Comparison of ENCODE assay signal across 26 cellular contexts in the genomic region with DNA sequence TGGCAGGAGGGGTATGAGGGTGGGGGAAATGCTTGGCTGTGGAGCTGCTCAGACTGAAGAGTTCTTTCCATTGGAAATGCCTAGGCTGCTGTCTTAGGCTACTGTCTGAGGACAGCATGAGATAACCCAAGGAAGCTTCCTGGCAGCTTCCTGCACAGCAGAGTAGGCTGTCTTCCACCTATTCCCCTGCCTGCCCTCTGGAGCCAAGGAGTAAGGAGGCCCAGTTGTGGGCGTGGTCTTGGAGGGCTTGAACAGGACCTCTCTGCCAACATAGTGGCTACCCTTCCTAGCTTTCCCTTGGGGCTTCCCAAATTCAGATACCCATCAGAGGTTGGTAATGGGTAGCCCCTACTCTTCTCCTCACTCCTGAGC. TPM values are rescaled to one million over a fixed set of nuclear protein-coding genes. Genes with fewer than 3 reads are reported as not detected.
DNase-seq lines count a peak whose midpoint lies in the region; ATAC-seq and TF ChIP-seq lines count a peak whose summit lies in the region.
"Had no signal": no experiment of that assay in that cellular context is flagged by ENCODE, and none has a peak within 500 bp of the region (broad histone marks: within the 10 kb centered on the region; RNA-seq: fewer than 3 reads in every experiment).

No MANE protein-coding gene starts in this region.

- peak; percentile 53 for DNase-seq in GM23248
- DNase-seq in stomach = no peak
- DNase-seq in NCI-H1105 treated with DMSO at 0.1 percent for 48 hours (lab: John Stamatoyannopoulos, UW) = no peak
- DNase-seq: activated CD4-positive, alpha-beta T cell treated with anti-CD3 and anti-CD28 coated beads, Interleukin-2, amount 50 U/mL, for 1 hour; activated CD8-positive, alpha-beta memory T cell treated with anti-CD3 and anti-CD28 coated beads, Interleukin-2, amount 50 U/mL, for 48 hours; activated effector memory CD4-positive, alpha-beta T cell treated with anti-CD3 and anti-CD28 coated beads, Interleukin-2, amount 50 U/mL, for 16 hours; adrenal gland; CD4-positive, CD25-positive, alpha-beta regulatory T cell; DMS 273 treated with DMSO at 0.1 percent for 48 hours; hippocampal formation; islet precursor cell; Kasumi-1; NCI-H1092; NCI-H2081; NCI-H524; SHP77; stimulated activated naive B cell treated with anti-CD40 and anti-IgM and Interleukin-4, amounts not matched to agents 10 μg/mL and 1 μg/mL and 100 μg/mL, for 72 hours had no signal

- H3K9ac ChIP-seq in GM23248 = peak overlapping the region; percentile 55

- whole genome bisulfite sequencing in GM23248 (ENCODE audit: low coverage in 1 of 2, low lambda C conversion rate in 2 of 2, missing lambda C conversion rate in 2 of 2), 2 experiments = 56 to 75% methylated on average over 1 of the region's 1 CpG
- 63 to 94% (median 77%) methylated on average over 1 of the region's 1 CpG for WGBS in stomach, 5 donors

- no peak overlapping the region for H2AFZ ChIP-seq in GM23248

- no peaks in the 10 kb centered on the region for H4K20me1 ChIP-seq in GM23248 (ENCODE audit: insufficient read depth)

- H3K27me3 ChIP-seq in GM23248 (replicated peaks; ENCODE audit: insufficient read depth) = no peaks in the 10 kb centered on the region
- no peaks in the 10 kb centered on the region for H3K27me3 ChIP-seq in layer of hippocampus (ENCODE audit: control insufficient read depth, insufficient read depth, low read length)
- H3K27me3 ChIP-seq in stomach = no peaks in the 10 kb centered on the region
- H3K27me3 ChIP-seq: adrenal gland had no signal

- intact Hi-C loops in stomach (cut with DNase I; ENCODE audit: low total_unique reads) = no loop called here

- no peaks in the 10 kb centered on the region for H3K9me2 ChIP-seq in GM23248 (ENCODE audit: insufficient read depth)

- no peak for TF ChIP-seq POLR2A in stomach (IDR thresholded peaks at IDR 0.05)

- TF ChIP-seq CTCF in stomach (IDR thresholded peaks at IDR 0.05) = no peak

- no peak for TF ChIP-seq EP300 in stomach (IDR thresholded peaks at IDR 0.05)

- H3K4me3 ChIP-seq in GM23248 (no peak overlapping the region), stomach (no peak overlapping the region)
- H3K4me3 ChIP-seq: adrenal gland had no signal

- in situ Hi-C loops in GM23248 (cut with MboI) = no loop called here

- H3K36me3 ChIP-seq in GM23248 (ENCODE audit: low read depth) = peaks cover 41% of the 10 kb centered on the region
- peaks cover 25 to 78% (median 46%) of the 10 kb centered on the region in 4 donors for H3K36me3 ChIP-seq in stomach

- ATAC-seq in SK-N-SH treated with all-trans-retinoic acid at 6 μM for 48 hours = peak; percentile 8
- ATAC-seq in HG03521 (IDR thresholded peaks at IDR 0.05; ENCODE audit: unreplicated experiment) = no peak
- no peak for ATAC-seq in HG03565 (IDR thresholded peaks at IDR 0.05; ENCODE audit: unreplicated experiment)
- no peak for ATAC-seq in GM19328 (IDR thresholded peaks at IDR 0.05; ENCODE audit: unreplicated experiment)
- ATAC-seq: natural killer cell treated with Interleukin-12 subunit alpha and Interleukin-12 subunit beta and Interleukin-15 and Interleukin-18, amount 100 ng/mL, for 72 hours; stimulated activated naive B cell treated with anti-CD40 and anti-IgM and Interleukin-4, amounts not matched to agents 10 μg/mL and 1 μg/mL and 100 μg/mL, for 72 hours had no signal

- H3K9me3 ChIP-seq in GM23248 (ENCODE audit: low read depth) = no peaks in the 10 kb centered on the region
- no peaks in the 10 kb centered on the region for H3K9me3 ChIP-seq in stomach
- H3K9me3 ChIP-seq: adrenal gland had no signal

- peaks cover 61% of the 10 kb centered on the region for H3F3A ChIP-seq in GM23248 (ENCODE audit: insufficient read depth)

- peaks cover 86% of the 10 kb centered on the region for H3K79me2 ChIP-seq in GM23248 (ENCODE audit: insufficient read depth)

- H3K27ac ChIP-seq in GM23248 (peak overlapping the region; percentile 78), layer of hippocampus (ENCODE audit: low read depth, low read length) (peak overlapping the region; percentile 74), stomach (peak overlapping the region in 3 of 5 donors; percentile 14 to 76 (median 73))

- H3K4me1 ChIP-seq in GM23248 (ENCODE audit: insufficient read depth) = peaks cover 26% of the 10 kb centered on the region
- H3K4me1 ChIP-seq in stomach = peaks cover 18 to 72% (median 53%) of the 10 kb centered on the region in 4 donors

- H3K4me2 ChIP-seq in GM23248 (ENCODE audit: unreplicated experiment) = peak overlapping the region; percentile 7

TF ChIP-seq in SK-N-SH treated with all-trans-retinoic acid at 6 μM for 48 hours, 23 proteins besides CTCF, POLR2A, EP300 and RAD21:
- TF ChIP-seq BACH2 (CRISPR knock-in tag; IDR thresholded peaks at IDR 0.05; ENCODE audit: borderline replicate concordance) = no peak
- no peak for TF ChIP-seq ZFP3 (CRISPR knock-in tag; IDR thresholded peaks at IDR 0.05)
- no peak for TF ChIP-seq ARNTL (CRISPR knock-in tag; IDR thresholded peaks at IDR 0.05; ENCODE audit: borderline replicate concordance, low read depth)
- TF ChIP-seq SNAI2 (CRISPR knock-in tag; IDR thresholded peaks at IDR 0.05) = no peak
- TF ChIP-seq, protein P1, sequence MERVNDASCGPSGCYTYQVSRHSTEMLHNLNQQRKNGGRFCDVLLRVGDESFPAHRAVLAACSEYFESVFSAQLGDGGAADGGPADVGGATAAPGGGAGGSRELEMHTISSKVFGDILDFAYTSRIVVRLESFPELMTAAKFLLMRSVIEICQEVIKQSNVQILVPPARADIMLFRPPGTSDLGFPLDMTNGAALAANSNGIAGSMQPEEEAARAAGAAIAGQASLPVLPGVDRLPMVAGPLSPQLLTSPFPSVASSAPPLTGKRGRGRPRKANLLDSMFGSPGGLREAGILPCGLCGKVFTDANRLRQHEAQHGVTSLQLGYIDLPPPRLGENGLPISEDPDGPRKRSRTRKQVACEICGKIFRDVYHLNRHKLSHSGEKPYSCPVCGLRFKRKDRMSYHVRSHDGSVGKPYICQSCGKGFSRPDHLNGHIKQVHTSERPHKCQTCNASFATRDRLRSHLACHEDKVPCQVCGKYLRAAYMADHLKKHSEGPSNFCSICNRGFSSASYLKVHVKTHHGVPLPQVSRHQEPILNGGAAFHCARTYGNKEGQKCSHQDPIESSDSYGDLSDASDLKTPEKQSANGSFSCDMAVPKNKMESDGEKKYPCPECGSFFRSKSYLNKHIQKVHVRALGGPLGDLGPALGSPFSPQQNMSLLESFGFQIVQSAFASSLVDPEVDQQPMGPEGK (CRISPR knock-in tag; IDR thresholded peaks at IDR 0.05; ENCODE audit: borderline replicate concordance) = no peak

RNA-seq across cellular contexts. Expression of a gene that starts 25.9 kb away (rescaled TPM):
- total RNA-seq in GM23248 (2014; rRNA removed; shearing (Covaris generic)) = 102 and 109 TPM in 2 replicates
- polyA plus RNA-seq in GM23248 (2016; fragmentation: Nextera tagmentation; extraction: Ambion mirVana) (91.7 and 91.8 TPM in 2 replicates), stomach (10 to 100 TPM; 28.4 to 43.1 (median 39.7) TPM)
- 100 to 1,000 TPM in 1 of 5 donors, 10 to 100 TPM in 4; 34.4 to 291 (median 50.2) TPM for total RNA-seq in stomach

RNA-seq across cellular contexts. Expression of a gene that starts 46.1 kb away (rescaled TPM):
- total RNA-seq in GM23248 (2014; rRNA removed; shearing (Covaris generic)) = not detected in 2 replicates
- polyA plus RNA-seq in GM23248 (2016; fragmentation: Nextera tagmentation; extraction: Ambion mirVana) (0.06 and 0.09 TPM in 2 replicates), stomach (1 to 10 TPM in 2 of 3 donors, under 1 TPM in 1; 0.76 to 2.2 (median 1.4) TPM)
- under 1 TPM in 1 of 5 donors, not detected in 4; 0.45 TPM for total RNA-seq in stomach
- total RNA-seq: adrenal gland; CD4-positive, CD25-positive, alpha-beta regulatory T cell; mesothelial cell of epicardium; natural killer cell treated with Interleukin-12 subunit alpha and Interleukin-12 subunit beta and Interleukin-15 and Interleukin-18, amount 100 ng/mL, for 72 hours; renal cortical epithelial cell; T-helper 1 cell treated with Interleukin-12 subunit alpha and Interleukin-12 subunit beta and Interleukin-4 antibody, amounts not matched to agents 30 ng/mL and 1 ng/mL, for 36 hours had no signal
- polyA plus RNA-seq: CD4-positive, CD25-positive, alpha-beta regulatory T cell had no signal
